ENCODE assay signal across 22 cellular contexts in genomic region chr20:25490656-25491445, GRCh38.
"Had no signal": no experiment of that assay in that cellular context is flagged by ENCODE, and none has a peak within 500 bp of the region (broad histone marks: within the 10 kb centered on the region; RNA-seq: fewer than 3 reads in every experiment).

No MANE protein-coding gene starts in this region.

- H3K4me1 ChIP-seq: adrenal gland, ascending aorta, gastrocnemius medialis, neural progenitor cell, psoas muscle, tibial artery had no signal

- H3K9me3 ChIP-seq: adrenal gland, ascending aorta, gastrocnemius medialis, psoas muscle, right atrium auricular region, tibial artery had no signal

- H3K27ac Mint-ChIP-seq: stimulated activated naive CD8-positive, alpha-beta T cell treated with anti-CD3 and anti-CD28 coated beads, Interleukin-15, Interleukin-2, amounts not matched to agents 100 ng/mL and 50 ng/mL, for 24 hours had no signal

- DNase-seq: activated CD4-positive, alpha-beta T cell treated with anti-CD3 and anti-CD28 coated beads for 1 hour; activated T-cell treated with anti-CD3 and anti-CD28 coated beads, Interleukin-2, amount 50 U/mL, for 1 hour; adrenal gland; brain microvascular endothelial cell; caudate nucleus; effector memory CD4-positive, alpha-beta T cell; gastrocnemius medialis; hippocampal formation; left cardiac atrium; midbrain; psoas muscle; stimulated activated CD4-positive, alpha-beta T cell treated with anti-CD3 and anti-CD28 coated beads, Interleukin-4, amount 100 ng/mL, for 4 hours; tibial artery had no signal

- ATAC-seq: activated naive CD4-positive, alpha-beta T cell treated with anti-CD3 and anti-CD28 coated beads, Interleukin-2, amount 50 U/mL, for 72 hours; esophagus mucosa; gastrocnemius medialis; left cardiac atrium; psoas muscle had no signal

- FAIRE-seq: endothelial cell of umbilical vein, islet of Langerhans had no signal

- H3K36me3 Mint-ChIP-seq: activated naive CD4-positive, alpha-beta T cell treated with anti-CD3 and anti-CD28 coated beads, Interleukin-2, amount 50 U/mL, for 72 hours had no signal

- H3K27ac ChIP-seq: adrenal gland, ascending aorta, brain microvascular endothelial cell, gastrocnemius medialis, neural progenitor cell, psoas muscle, right atrium auricular region, tibial artery, VCaP had no signal

- H3K27me3 Mint-ChIP-seq: stimulated activated naive CD8-positive, alpha-beta T cell treated with anti-CD3 and anti-CD28 coated beads, Interleukin-15, Interleukin-2, amounts not matched to agents 100 ng/mL and 50 ng/mL, for 24 hours had no signal

- H3K9me3 Mint-ChIP-seq: activated naive CD4-positive, alpha-beta T cell treated with anti-CD3 and anti-CD28 coated beads, Interleukin-2, amount 50 U/mL, for 72 hours; neural progenitor cell; stimulated activated naive CD8-positive, alpha-beta T cell treated with anti-CD3 and anti-CD28 coated beads, Interleukin-15, Interleukin-2, amounts not matched to agents 100 ng/mL and 50 ng/mL, for 24 hours had no signal

- H3K4me3 Mint-ChIP-seq: neural progenitor cell; stimulated activated naive CD8-positive, alpha-beta T cell treated with anti-CD3 and anti-CD28 coated beads, Interleukin-15, Interleukin-2, amounts not matched to agents 100 ng/mL and 50 ng/mL, for 24 hours had no signal

- H3K9ac ChIP-seq: neural progenitor cell had no signal

- H3K36me3 ChIP-seq: adrenal gland, brain microvascular endothelial cell, gastrocnemius medialis, neural progenitor cell, right atrium auricular region had no signal

- H3K4me3 ChIP-seq: adrenal gland, ascending aorta, gastrocnemius medialis, neural progenitor cell, psoas muscle, right atrium auricular region, tibial artery had no signal
